8 cellular contexts compared by ENCODE assay signal in genomic region chr9:93095205-93096130, GRCh38. TPM values are rescaled to one million over a fixed set of nuclear protein-coding genes. Genes with fewer than 3 reads are reported as not detected.
DNase-seq lines count a peak whose midpoint lies in the region; ATAC-seq and TF ChIP-seq lines count a peak whose summit lies in the region.

No MANE protein-coding gene starts in this region.

- H3K4me3 ChIP-seq in GM12865 (ENCODE audit: low read depth, low read length) = peak overlapping the region; percentile 77
- peak overlapping the region; percentile 46 for H3K4me3 ChIP-seq in ovary
- peak overlapping the region; percentile 77 for H3K4me3 ChIP-seq in thymus (ENCODE audit: low read length)

- no peak for TF ChIP-seq CTCF in GM12865 (IDR thresholded peaks at IDR 0.05; ENCODE audit: insufficient read depth, low read depth, low read length, missing control alignments)
- TF ChIP-seq CTCF in ovary (IDR thresholded peaks at IDR 0.05) = no peak

- DNase-seq in GM12865 (ENCODE audit: low read depth) (peak; percentile 99), NCI-H128 (lab: John Stamatoyannopoulos, UW; ENCODE audit: unreplicated experiment) (peak; percentile 98), SKM-1 treated with dmso at 0.1 percent for 144 hours (lab: John Stamatoyannopoulos, UW; ENCODE audit: unreplicated experiment) (peak; percentile 90), Right ventricle myocardium superior (peak; percentile 100), ovary (peak; percentile 100)
- DNase-seq in activated naive CD8-positive, alpha-beta T cell treated with anti-CD3 and anti-CD28 coated beads, Interleukin-2, amount 10 ng/mL, durations not matched to agents 7 days and 5 days = peak; percentile 100

- 3 to 7% (median 7%) methylated on average over 46 to 89 of the region's 95 CpGs for WGBS in ovary, 3 donors
- WGBS in thymus = 5% methylated on average over 95 of the region's 95 CpGs

- POLR2A ChIA-PET in activated naive CD8-positive, alpha-beta T cell treated with anti-CD3 and anti-CD28 coated beads, Interleukin-2, amount 10 ng/mL, durations not matched to agents 7 days and 5 days (lab: Charles Lee) = interaction anchor here (0.5 to 5.7 kb wide), 17 partner anchors 9 to 470 kb away, joined by 3 to 58 read pairs (median 6); partner anchors contain the start of gene IPPK

- peaks cover 63% of the 10 kb centered on the region for H3K4me1 Mint-ChIP-seq in activated naive CD8-positive, alpha-beta T cell treated with anti-CD3 and anti-CD28 coated beads, Interleukin-2, amount 10 ng/mL, durations not matched to agents 7 days and 5 days

- peak overlapping the region; percentile 99 for H3K27ac Mint-ChIP-seq in activated naive CD8-positive, alpha-beta T cell treated with anti-CD3 and anti-CD28 coated beads, Interleukin-2, amount 10 ng/mL, durations not matched to agents 7 days and 5 days

- H3K4me1 ChIP-seq in ovary (ENCODE audit: insufficient read depth) (peaks cover 23% of the 10 kb centered on the region), thymus (ENCODE audit: control insufficient read depth, insufficient read depth, low read length) (peaks cover 29% of the 10 kb centered on the region)

- TF ChIP-seq POLR2A in ovary (IDR thresholded peaks at IDR 0.05) = peak; percentile 90

- H3K27me3 ChIP-seq in ovary (no peaks in the 10 kb centered on the region), thymus (ENCODE audit: control insufficient read depth, insufficient read depth) (no peaks in the 10 kb centered on the region)

- H3K4me3 Mint-ChIP-seq in activated naive CD8-positive, alpha-beta T cell treated with anti-CD3 and anti-CD28 coated beads, Interleukin-2, amount 10 ng/mL, durations not matched to agents 7 days and 5 days = peak overlapping the region; percentile 86

- H3K27me3 Mint-ChIP-seq in activated naive CD8-positive, alpha-beta T cell treated with anti-CD3 and anti-CD28 coated beads, Interleukin-2, amount 10 ng/mL, durations not matched to agents 7 days and 5 days = no peaks in the 10 kb centered on the region

- intact Hi-C loops in Right ventricle myocardium superior (cut with DNase I) = no loop called here
- intact Hi-C loops in ovary (cut with DNase I) = loop anchor here in 3 of 4 donors (5.0 to 10.0 kb wide), 5 partner anchors 33 to 359 kb away; partner anchors contain the start of genes FAM120A (in 1 of the 3), FAM120AOS (in 1 of the 3), NINJ1 (in 1 of the 3) and SUSD3 (in 1 of the 3)

- peak; percentile 71 for ATAC-seq in HG02759 (IDR thresholded peaks at IDR 0.05; ENCODE audit: unreplicated experiment)
- ATAC-seq in activated naive CD8-positive, alpha-beta T cell treated with anti-CD3 and anti-CD28 coated beads, Interleukin-2, amount 10 ng/mL, durations not matched to agents 7 days and 5 days (ENCODE audit: low read depth) = peak; percentile 79
- peak; percentile 85 for ATAC-seq in Right ventricle myocardium superior (ENCODE audit: poor library complexity)

- H3K9me3 ChIP-seq in ovary (no peaks in the 10 kb centered on the region), thymus (ENCODE audit: control insufficient read depth) (no peaks in the 10 kb centered on the region)

- no peak for TF ChIP-seq EP300 in ovary (IDR thresholded peaks at IDR 0.05)

- H3K36me3 ChIP-seq in ovary (no peaks in the 10 kb centered on the region), thymus (ENCODE audit: control insufficient read depth, insufficient read depth) (no peaks in the 10 kb centered on the region)

- H3K27ac ChIP-seq in ovary (peak overlapping the region; percentile 91 to 96), thymus (ENCODE audit: low read depth) (peak overlapping the region; percentile 95)

- H3K36me3 Mint-ChIP-seq in activated naive CD8-positive, alpha-beta T cell treated with anti-CD3 and anti-CD28 coated beads, Interleukin-2, amount 10 ng/mL, durations not matched to agents 7 days and 5 days = peaks cover 14% of the 10 kb centered on the region

- peaks cover 4% of the 10 kb centered on the region for H3K9me3 Mint-ChIP-seq in activated naive CD8-positive, alpha-beta T cell treated with anti-CD3 and anti-CD28 coated beads, Interleukin-2, amount 10 ng/mL, durations not matched to agents 7 days and 5 days

RNA-seq across cellular contexts. Expression of gene CARD19, which starts 0.5 kb away (rescaled TPM):
- total RNA-seq in activated naive CD8-positive, alpha-beta T cell treated with anti-CD3 and anti-CD28 coated beads, Interleukin-2, amount 10 ng/mL, durations not matched to agents 7 days and 5 days = 10 to 100 TPM; 68.1 to 68.2 TPM
- total RNA-seq in Right ventricle myocardium superior = 27.5 TPM
- total RNA-seq in ovary = 10 to 100 TPM; 34.0 to 50.0 (median 44.7) TPM
- 10 to 100 TPM in 1 of 2 donors, 1 to 10 TPM in 1; 5.0 to 67.6 TPM for polyA plus RNA-seq in ovary
- polyA plus RNA-seq in thymus = 24.8 TPM

RNA-seq across cellular contexts. Expression of gene SUSD3, which starts 37.0 kb away (rescaled TPM):
- total RNA-seq in activated naive CD8-positive, alpha-beta T cell treated with anti-CD3 and anti-CD28 coated beads, Interleukin-2, amount 10 ng/mL, durations not matched to agents 7 days and 5 days = 10 to 100 TPM; 68.0 to 70.4 TPM
- total RNA-seq in Right ventricle myocardium superior = 0.56 TPM
- 10 to 100 TPM; 30.5 to 66.1 (median 42.4) TPM for total RNA-seq in ovary
- 10 to 100 TPM in 1 of 2 donors, 1 to 10 TPM in 1; 9.6 to 42.5 TPM for polyA plus RNA-seq in ovary
- polyA plus RNA-seq in thymus = 31.0 TPM

RNA-seq across cellular contexts. Expression of gene NINJ1, which starts 38.6 kb away (rescaled TPM):
- 10 to 100 TPM; 29.5 to 30.4 TPM for total RNA-seq in activated naive CD8-positive, alpha-beta T cell treated with anti-CD3 and anti-CD28 coated beads, Interleukin-2, amount 10 ng/mL, durations not matched to agents 7 days and 5 days
- total RNA-seq in Right ventricle myocardium superior (49.2 TPM), ovary (10 to 100 TPM; 35.2 to 75.2 (median 40.6) TPM)
- polyA plus RNA-seq in ovary (10 to 100 TPM in 1 of 2 donors, 1 to 10 TPM in 1; 7.5 to 46.1 TPM), thymus (39.4 TPM)

Comparison
In these comparisons a context has a peak if more than half of its experiments do, and no peak if none do; other contexts are left out.
1. Peak in every context shown above with its lines: DNase-seq, ATAC-seq, H3K4me3 ChIP-seq and H3K27ac ChIP-seq.
2. RNA of gene SUSD3, which starts 37.0 kb away (total RNA-seq): 68.0 to 70.4 TPM in activated naive CD8-positive, alpha-beta T cell treated with anti-CD3 and anti-CD28 coated beads, Interleukin-2, amount 10 ng/mL, durations not matched to agents 7 days and 5 days and 30.5 to 66.1 TPM in ovary; 0.56 TPM in Right ventricle myocardium superior (single experiment); every median in the first group is over 10 times any median in the second.